ENCODE assay signal across 11 cellular contexts in genomic region chr7:139774376-139774775, GRCh38. TPM values are rescaled to one million over a fixed set of nuclear protein-coding genes. Genes with fewer than 3 reads are reported as not detected.
DNase-seq lines count a peak whose midpoint lies in the region; ATAC-seq and TF ChIP-seq lines count a peak whose summit lies in the region.
"Had no signal": no experiment of that assay in that cellular context is flagged by ENCODE, and none has a peak within 500 bp of the region (broad histone marks: within the 10 kb centered on the region; RNA-seq: fewer than 3 reads in every experiment).

No MANE protein-coding gene starts in this region.

- no peaks in the 10 kb centered on the region for H3K9me3 ChIP-seq in CD4-positive, CD25-positive, alpha-beta regulatory T cell (ENCODE audit: control insufficient read depth in 2 of 2, low read length in 2 of 2)
- H3K9me3 ChIP-seq in PC-3 (ENCODE audit: low read length) (no peaks in the 10 kb centered on the region), neural cell (ENCODE audit: low read length) (no peaks in the 10 kb centered on the region), tibial nerve (no peaks in the 10 kb centered on the region), adrenal gland (replicated peaks in 1 of 3) (no peaks in the 10 kb centered on the region)
- H3K9me3 ChIP-seq: esophagus squamous epithelium had no signal

- H3K4me3 ChIP-seq in CD4-positive, CD25-positive, alpha-beta regulatory T cell (ENCODE audit: low read depth, low read length), result no peak overlapping the region
- H3K4me3 ChIP-seq in PC-3 (ENCODE audit: low read length) (peak overlapping the region; percentile 80), neural cell (ENCODE audit: low read length) (peak overlapping the region; percentile 90), tibial nerve (no peak overlapping the region), adrenal gland (no peak overlapping the region)

- DNase-seq in CD4-positive, CD25-positive, alpha-beta regulatory T cell, result no peak
- DNase-seq in PC-3 (peak; percentile 84), dedifferentiated amniotic fluid mesenchymal stem cell (ENCODE audit: extremely low spot score) (peak; percentile 75), tibial nerve (ENCODE audit: low spot score in 2 of 2) (no peak), adrenal gland (no peak)
- DNase-seq: activated CD8-positive, alpha-beta memory T cell treated with anti-CD3 and anti-CD28 coated beads for 24 hours; esophagus squamous epithelium; NCI-H82 had no signal

- 90 to 95% methylated on average over 1 of the region's 1 CpG for WGBS in tibial nerve, 2 donors
- 59 to 83% (median 68%) methylated on average over 1 of the region's 1 CpG for WGBS in adrenal gland, 4 donors

- H3K27ac ChIP-seq in CD4-positive, CD25-positive, alpha-beta regulatory T cell (ENCODE audit: insufficient read depth, low read length, poor library complexity, severe bottlenecking), result no peak overlapping the region
- H3K27ac ChIP-seq in PC-3 (ENCODE audit: low read length), result peak overlapping the region; percentile 99
- H3K27ac ChIP-seq in neural cell (ENCODE audit: low read length), result no peak overlapping the region
- H3K27ac ChIP-seq in tibial nerve, result no peak overlapping the region
- H3K27ac ChIP-seq in adrenal gland, result peak overlapping the region in 2 of 5 donors; percentile 89 to 90

- H3K4me1 ChIP-seq in CD4-positive, CD25-positive, alpha-beta regulatory T cell (ENCODE audit: control insufficient read depth, insufficient read depth, low read length, poor library complexity, severe bottlenecking), result peaks cover 21% of the 10 kb centered on the region
- peaks cover 60% of the 10 kb centered on the region for H3K4me1 ChIP-seq in PC-3 (ENCODE audit: insufficient read depth, low read length)
- H3K4me1 ChIP-seq in tibial nerve, result peaks cover 0 to 44% (median 13%) of the 10 kb centered on the region in 4 donors
- peaks cover 29 to 42% of the 10 kb centered on the region in 2 donors for H3K4me1 ChIP-seq in adrenal gland (replicated peaks in 1 of 2)

- intact Hi-C loops in PC-3 (cut with micrococcal nuclease) (loop anchor here (1.0 to 2.0 kb wide), 3 partner anchors 102 to 142 kb away; no protein-coding TSS in a partner anchor), adrenal gland (cut with DNase I) (loop anchor here in 1 of 2 donors (10.0 kb wide), 1 partner anchor 120 kb away; no protein-coding TSS in a partner anchor)

- H4K20me1 ChIP-seq in PC-3 (ENCODE audit: low read length) (peaks cover 18% of the 10 kb centered on the region), neural cell (ENCODE audit: insufficient read depth) (no peaks in the 10 kb centered on the region)

- POLR2A ChIA-PET in PC-3 (lab: Charles Lee; ENCODE audit: unreplicated experiment), result interaction anchor here (0.6 kb wide), 2 partner anchors 93 to 715 kb away, joined by 3 to 6 read pairs; no protein-coding TSS in a partner anchor

- H3K9ac ChIP-seq in PC-3 (ENCODE audit: low read length), result peak overlapping the region; percentile 98
- H3K9ac ChIP-seq in neural cell (ENCODE audit: low read length), result no peak overlapping the region

- H3K79me2 ChIP-seq in PC-3 (ENCODE audit: low read length), result peaks cover 86% of the 10 kb centered on the region
- H3K79me2 ChIP-seq in neural cell (replicated peaks; ENCODE audit: insufficient read depth, low read length), result peaks cover 70% of the 10 kb centered on the region

- H3K9me2 ChIP-seq in PC-3 (replicated peaks; ENCODE audit: low read length) (no peaks in the 10 kb centered on the region), neural cell (ENCODE audit: insufficient read depth, low read length) (no peaks in the 10 kb centered on the region)

- H2AFZ ChIP-seq in PC-3 (ENCODE audit: low read length), result no peak overlapping the region
- H2AFZ ChIP-seq in neural cell (ENCODE audit: low read depth, low read length), result no peak overlapping the region

- H3K27me3 Mint-ChIP-seq in CD4-positive, CD25-positive, alpha-beta regulatory T cell, result peaks cover 9% of the 10 kb centered on the region

- peaks cover 37 to 62% (median 37%) of the 10 kb centered on the region in 4 donors for H3K4me1 Mint-ChIP-seq in CD4-positive, CD25-positive, alpha-beta regulatory T cell

- H3K4me2 ChIP-seq in PC-3 (ENCODE audit: low read length) (peak overlapping the region; percentile 94), neural cell (ENCODE audit: low read length) (no peak overlapping the region)

- BruUV-seq in PC-3 (replicated peaks; lab: Mats Ljungman, UMichigan), result no TSS peak

- H3K9me3 Mint-ChIP-seq in CD4-positive, CD25-positive, alpha-beta regulatory T cell, result peaks cover 0 to 3% (median 0%) of the 10 kb centered on the region in 7 donors

- H3K27me3 ChIP-seq in CD4-positive, CD25-positive, alpha-beta regulatory T cell (ENCODE audit: control insufficient read depth, insufficient read depth, low read length), result peaks cover 5% of the 10 kb centered on the region
- H3K27me3 ChIP-seq in PC-3 (ENCODE audit: low read length) (no peaks in the 10 kb centered on the region), neural cell (ENCODE audit: insufficient read depth, low read depth, low read length) (no peaks in the 10 kb centered on the region), tibial nerve (no peaks in the 10 kb centered on the region), adrenal gland (no peaks in the 10 kb centered on the region)
- H3K27me3 ChIP-seq: esophagus squamous epithelium had no signal

- TF ChIP-seq CTCF in PC-3 (conservative IDR thresholded peaks at IDR 0.05; ENCODE audit: low read depth, low read length) (no peak), neural cell (IDR thresholded peaks at IDR 0.05; ENCODE audit: poor library complexity, severe bottlenecking) (no peak), tibial nerve (IDR thresholded peaks at IDR 0.05) (no peak), adrenal gland (IDR thresholded peaks at IDR 0.05) (no peak)

- H3K4me3 Mint-ChIP-seq in CD4-positive, CD25-positive, alpha-beta regulatory T cell, result peak overlapping the region in 3 of 4 donors; percentile 8 to 92 (median 83)

- TF ChIP-seq POLR2A in tibial nerve (IDR thresholded peaks at IDR 0.05) (no peak), adrenal gland (IDR thresholded peaks at IDR 0.05) (no peak)

- H3F3A ChIP-seq in PC-3 (ENCODE audit: low read length, unreplicated experiment) (peaks cover 24% of the 10 kb centered on the region), neural cell (ENCODE audit: insufficient read depth, low read length, poor library complexity, severe bottlenecking) (no peaks in the 10 kb centered on the region)

- CTCF ChIA-PET in PC-3 (lab: Charles Lee), result interaction anchor here (1.6 kb wide), 1 partner anchor 228 kb away, joined by 4 read pairs; no protein-coding TSS in a partner anchor

- TF ChIP-seq EP300 in neural cell (conservative IDR thresholded peaks at IDR 0.05; ENCODE audit: poor library complexity, severe bottlenecking), result no peak
- no peak for TF ChIP-seq EP300 in tibial nerve (IDR thresholded peaks at IDR 0.05)

- H3K36me3 Mint-ChIP-seq in CD4-positive, CD25-positive, alpha-beta regulatory T cell, result no peaks in the 10 kb centered on the region

- ATAC-seq in CD4-positive, CD25-positive, alpha-beta regulatory T cell (ENCODE audit: low read depth in 2 of 2), result no peak
- ATAC-seq in PC-3, result peak; percentile 36
- ATAC-seq in HG03521 (IDR thresholded peaks at IDR 0.05; ENCODE audit: unreplicated experiment), result no peak
- no peak for ATAC-seq in HG03108 (IDR thresholded peaks at IDR 0.05; ENCODE audit: unreplicated experiment)

- no peak for TF ChIP-seq RAD21 in neural cell (conservative IDR thresholded peaks at IDR 0.05)

- peak overlapping the region in 2 of 3 donors; percentile 26 to 96 for H3K27ac Mint-ChIP-seq in CD4-positive, CD25-positive, alpha-beta regulatory T cell

- no peaks in the 10 kb centered on the region for H3K36me3 ChIP-seq in CD4-positive, CD25-positive, alpha-beta regulatory T cell (ENCODE audit: control insufficient read depth, insufficient read depth, low read length)
- H3K36me3 ChIP-seq in PC-3 (ENCODE audit: low read depth, low read length) (peaks cover 26% of the 10 kb centered on the region), neural cell (ENCODE audit: insufficient read depth, low read length) (no peaks in the 10 kb centered on the region), tibial nerve (peaks cover 0 to 4% (median 0%) of the 10 kb centered on the region in 3 donors), adrenal gland (replicated peaks in 1 of 2) (no peaks in the 10 kb centered on the region)

RNA-seq across cellular contexts. Expression of gene HIPK2, which starts 3.4 kb away (rescaled TPM):
- total RNA-seq in CD4-positive, CD25-positive, alpha-beta regulatory T cell, result 17.5 TPM
- polyA plus RNA-seq in CD4-positive, CD25-positive, alpha-beta regulatory T cell, result 1 to 10 TPM in 1 of 4 donors, under 1 TPM in 3; 0.44 to 1.3 (median 0.68) TPM
- total RNA-seq in PC-3 (2014; rRNA removed) (38.1 and 46.0 TPM in 2 replicates), tibial nerve (10 to 100 TPM; 24.9 to 41.1 (median 29.7) TPM), adrenal gland (10 to 100 TPM; 36.3 to 82.4 (median 64.2) TPM)
- polyA plus RNA-seq in neural cell (8.5 and 10.5 TPM in 2 replicates), adrenal gland (10 to 100 TPM in 2 of 3 donors, 1 to 10 TPM in 1; 4.7 to 20.8 (median 14.7) TPM)
- 37.0 and 51.9 TPM in 2 replicates for polyA minus RNA-seq in neural cell

RNA-seq across cellular contexts. Expression of gene TBXAS1, which starts 54.7 kb away (rescaled TPM):
- 21.2 TPM for total RNA-seq in CD4-positive, CD25-positive, alpha-beta regulatory T cell
- 10 to 100 TPM in 3 of 4 donors, 1 to 10 TPM in 1; 5.2 to 15.3 (median 10.7) TPM for polyA plus RNA-seq in CD4-positive, CD25-positive, alpha-beta regulatory T cell
- total RNA-seq in PC-3 (2014; rRNA removed) (21.8 and 27.5 TPM in 2 replicates), tibial nerve (10 to 100 TPM; 19.0 to 80.4 (median 30.5) TPM), adrenal gland (10 to 100 TPM; 15.3 to 87.0 (median 32.3) TPM)
- polyA plus RNA-seq in neural cell (0.93 and 2.8 TPM in 2 replicates), adrenal gland (10 to 100 TPM in 2 of 3 donors, 1 to 10 TPM in 1; 9.0 to 12.8 (median 10.5) TPM)
- 2.7 TPM in 1 of 2 replicates, not detected in the other for polyA minus RNA-seq in neural cell

Comparison
In these comparisons a context has a peak if more than half of its experiments do, and no peak if none do; other contexts are left out.
1. DNase-seq: peak in PC-3 (single experiment) and dedifferentiated amniotic fluid mesenchymal stem cell (single experiment); none in CD4-positive, CD25-positive, alpha-beta regulatory T cell (0 of 3), tibial nerve (0 of 2) and adrenal gland (0 of 7).
2. H3K4me3 ChIP-seq: peak in PC-3 (single experiment) and neural cell (single experiment); none in CD4-positive, CD25-positive, alpha-beta regulatory T cell (single experiment), tibial nerve (0 of 4) and adrenal gland (0 of 4).